9 cellular contexts compared by ENCODE assay signal in the genomic region with DNA sequence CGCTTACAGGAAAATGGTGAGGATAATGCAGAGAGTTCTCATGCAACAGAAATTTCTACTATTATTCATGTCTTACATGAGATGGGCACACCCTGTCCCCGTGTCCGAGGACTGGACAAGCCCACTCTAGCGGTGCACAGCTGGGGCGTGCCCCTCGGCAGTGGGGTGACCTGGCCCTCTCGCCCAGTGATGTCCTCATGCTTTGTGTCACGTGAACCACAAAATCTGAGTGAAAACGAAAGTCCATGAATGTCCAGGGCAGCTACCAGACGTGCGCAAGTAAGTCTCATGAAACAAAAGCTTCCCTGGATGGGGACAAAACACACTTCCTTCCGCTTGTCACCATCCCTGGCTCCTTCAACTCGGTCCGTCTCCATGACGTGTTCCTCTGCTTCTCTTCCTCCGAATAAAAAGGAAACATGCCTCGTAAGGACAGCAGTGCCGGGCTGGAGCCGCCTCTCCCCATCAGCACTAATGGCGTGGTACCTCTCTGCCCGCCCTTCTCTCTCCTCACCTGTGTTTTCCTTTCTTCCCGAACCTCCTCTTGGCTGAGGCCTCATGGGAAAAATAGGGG. TPM values are rescaled to one million over a fixed set of nuclear protein-coding genes. Genes with fewer than 3 reads are reported as not detected.
DNase-seq lines count a peak whose midpoint lies in the region; ATAC-seq, FAIRE-seq and TF ChIP-seq lines count a peak whose summit lies in the region.
"Had no signal": no experiment of that assay in that cellular context is flagged by ENCODE, and none has a peak within 500 bp of the region (broad histone marks: within the 10 kb centered on the region; RNA-seq: fewer than 3 reads in every experiment).

No MANE protein-coding gene starts in this region.

- no peak for ATAC-seq in central memory CD8-positive, alpha-beta T cell (replicated peaks; ENCODE audit: extremely low read depth, poor library complexity, severe bottlenecking)
- peak; percentile 26 for ATAC-seq in upper lobe of right lung
- ATAC-seq in GM18909 (IDR thresholded peaks at IDR 0.05; ENCODE audit: poor library complexity, unreplicated experiment) = no peak

- H3K9me3 Mint-ChIP-seq in activated naive CD4-positive, alpha-beta T cell treated with anti-CD3 and anti-CD28 coated beads, Interleukin-2, amount 50 U/mL, for 24 hours = no peaks in the 10 kb centered on the region
- H3K9me3 Mint-ChIP-seq in central memory CD8-positive, alpha-beta T cell = no peaks in the 10 kb centered on the region

- no peaks in the 10 kb centered on the region for H3K27me3 ChIP-seq in upper lobe of right lung

- FAIRE-seq in D721Med (lab: Jason Lieb, UNC) = no peak

- peak overlapping the region; percentile 90 for H3K27ac ChIP-seq in upper lobe of right lung

- no peaks in the 10 kb centered on the region for H3K9me3 ChIP-seq in upper lobe of right lung

- no peaks in the 10 kb centered on the region for H3K36me3 Mint-ChIP-seq in activated naive CD4-positive, alpha-beta T cell treated with anti-CD3 and anti-CD28 coated beads, Interleukin-2, amount 50 U/mL, for 24 hours
- H3K36me3 Mint-ChIP-seq in central memory CD8-positive, alpha-beta T cell (ENCODE audit: insufficient read depth) = no peaks in the 10 kb centered on the region

- peak overlapping the region; percentile 37 for H3K4me3 Mint-ChIP-seq in activated naive CD4-positive, alpha-beta T cell treated with anti-CD3 and anti-CD28 coated beads, Interleukin-2, amount 50 U/mL, for 24 hours
- peak overlapping the region; percentile 4 for H3K4me3 Mint-ChIP-seq in central memory CD8-positive, alpha-beta T cell

- intact Hi-C loops in upper lobe of right lung (cut with DNase I) = no loop called here

- no peak for DNase-seq in activated naive CD4-positive, alpha-beta T cell treated with Interleukin-2 at 50 U/mL for 16 hours
- DNase-seq in central memory CD8-positive, alpha-beta T cell (ENCODE audit: low spot score in 2 of 2) = no peak
- DNase-seq in lung microvascular endothelial cell (ENCODE audit: low read depth in 2 of 2) (peak; percentile 74 to 87), upper lobe of right lung (no peak), D721Med (ENCODE audit: insufficient read length, low spot score) (no peak), nucleus accumbens (lab: John Stamatoyannopoulos, UW) (no peak)
- DNase-seq: midbrain had no signal

- H3K27ac Mint-ChIP-seq in activated naive CD4-positive, alpha-beta T cell treated with anti-CD3 and anti-CD28 coated beads, Interleukin-2, amount 50 U/mL, for 24 hours = no peak overlapping the region
- H3K27ac Mint-ChIP-seq in central memory CD8-positive, alpha-beta T cell (ENCODE audit: low read depth) = no peak overlapping the region

- peaks cover 18% of the 10 kb centered on the region for H3K4me1 ChIP-seq in upper lobe of right lung

- H3K27me3 Mint-ChIP-seq in activated naive CD4-positive, alpha-beta T cell treated with anti-CD3 and anti-CD28 coated beads, Interleukin-2, amount 50 U/mL, for 24 hours = peaks cover 9% of the 10 kb centered on the region
- peaks cover 67% of the 10 kb centered on the region for H3K27me3 Mint-ChIP-seq in central memory CD8-positive, alpha-beta T cell

- no peaks in the 10 kb centered on the region for H3K36me3 ChIP-seq in upper lobe of right lung

- TF ChIP-seq CTCF in upper lobe of right lung (IDR thresholded peaks at IDR 0.05) = no peak
- TF ChIP-seq CTCF in D721Med (IDR thresholded peaks at IDR 0.05; ENCODE audit: insufficient read depth, missing control alignments) = no peak

- no peaks in the 10 kb centered on the region for H3K4me1 Mint-ChIP-seq in activated naive CD4-positive, alpha-beta T cell treated with anti-CD3 and anti-CD28 coated beads, Interleukin-2, amount 50 U/mL, for 24 hours
- no peaks in the 10 kb centered on the region for H3K4me1 Mint-ChIP-seq in central memory CD8-positive, alpha-beta T cell

- H3K4me3 ChIP-seq in upper lobe of right lung = peak overlapping the region; percentile 43

RNA-seq across cellular contexts. Expression of a gene that starts 45.6 kb away (rescaled TPM):
- 45.8 and 47.0 TPM in 2 replicates for total RNA-seq in lung microvascular endothelial cell
- total RNA-seq in upper lobe of right lung = 134 TPM

Comparison
In these comparisons a context has a peak if more than half of its experiments do, and no peak if none do; other contexts are left out.
1. DNase-seq: peak in lung microvascular endothelial cell (2 of 2); none in activated naive CD4-positive, alpha-beta T cell treated with Interleukin-2 at 50 U/mL for 16 hours (single experiment), central memory CD8-positive, alpha-beta T cell (0 of 2), upper lobe of right lung (single experiment), D721Med (single experiment) and nucleus accumbens (0 of 56).